In the genomic region with DNA sequence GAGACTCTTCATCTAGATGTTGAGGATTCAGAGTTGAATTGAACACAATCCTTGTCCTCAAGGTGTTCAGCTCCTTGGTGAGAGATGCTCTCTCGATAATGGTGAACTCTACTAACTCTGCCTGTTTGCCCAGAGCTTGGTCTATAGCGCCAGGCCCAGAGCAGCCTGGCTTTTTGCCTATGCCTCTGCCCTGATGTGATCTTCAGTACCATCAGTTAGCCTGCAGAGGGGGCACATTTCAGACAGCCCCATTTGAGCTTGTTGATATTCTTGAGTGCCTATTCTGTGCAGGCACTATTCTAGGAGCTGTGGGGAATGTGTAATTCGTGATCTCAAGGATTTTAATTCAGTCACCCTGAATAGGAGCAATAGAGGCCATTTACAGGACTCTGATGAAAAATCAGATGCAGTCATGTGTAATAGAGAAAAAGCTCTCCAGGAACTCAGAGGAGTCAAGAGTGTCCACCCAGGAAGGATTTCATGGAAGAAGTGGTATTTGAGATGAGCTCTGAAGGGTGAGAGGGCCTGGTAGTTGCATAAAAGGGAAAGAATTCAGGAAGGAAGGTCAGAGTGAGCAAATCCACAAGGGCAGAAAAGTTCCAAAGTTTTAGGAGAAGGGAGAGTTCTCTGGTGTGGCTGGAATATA, we compare ENCODE assay signal across 8 cellular contexts. TPM values are rescaled to one million over a fixed set of nuclear protein-coding genes. Genes with fewer than 3 reads are reported as not detected.
DNase-seq lines count a peak whose midpoint lies in the region; ATAC-seq and TF ChIP-seq lines count a peak whose summit lies in the region.

No MANE protein-coding gene starts in this region.

- DNase-seq in BE2C (peak; percentile 57), GM13976 (ENCODE audit: low spot score) (peak; percentile 48), SHP77 treated with DMSO at 0.1 percent for 48 hours (lab: John Stamatoyannopoulos, UW) (peak; percentile 20), dermis blood vessel endothelial cell (peak; percentile 70), mesenteric fat pad (ENCODE audit: low spot score) (no peak)
- peak in 5 of 10 donors; percentile 31 to 59 (median 45) for DNase-seq in naive thymus-derived CD8-positive, alpha-beta T cell

- H3K4me3 Mint-ChIP-seq in naive thymus-derived CD8-positive, alpha-beta T cell, result peak overlapping the region in 1 of 10 donors; percentile 5

- no peaks in the 10 kb centered on the region for H3K27me3 Mint-ChIP-seq in naive thymus-derived CD8-positive, alpha-beta T cell

- H3K27me3 ChIP-seq in BE2C, result no peaks in the 10 kb centered on the region

- H3K36me3 Mint-ChIP-seq in naive thymus-derived CD8-positive, alpha-beta T cell, result peaks cover 9 to 95% (median 11%) of the 10 kb centered on the region in 3 donors

- peaks cover 6 to 26% (median 15%) of the 10 kb centered on the region in 4 donors for H3K4me1 Mint-ChIP-seq in naive thymus-derived CD8-positive, alpha-beta T cell

- no peaks in the 10 kb centered on the region for H3K4me1 ChIP-seq in BE2C

- peaks cover 91% of the 10 kb centered on the region for H3K36me3 ChIP-seq in BE2C

- no peaks in the 10 kb centered on the region for H3K9me3 Mint-ChIP-seq in naive thymus-derived CD8-positive, alpha-beta T cell

- POLR2A ChIA-PET in naive thymus-derived CD8-positive, alpha-beta T cell (lab: Charles Lee), result interaction anchor here (0.6 to 37.2 kb wide), 7 partner anchors 8 to 119 kb away, joined by 3 to 1495 read pairs (median 4); a partner anchor contains a TSS

- no peak overlapping the region for H3K4me3 ChIP-seq in BE2C (ENCODE audit: low read depth, low read length)

- H3K27ac Mint-ChIP-seq in naive thymus-derived CD8-positive, alpha-beta T cell, result peak overlapping the region; percentile 62 to 92 (median 77)

- in situ Hi-C loops in GM13976 (cut with MboI; ENCODE audit: low sequenced_read_pairs, unreplicated experiment), result no loop called here

- no peaks in the 10 kb centered on the region for H3K9me3 ChIP-seq in BE2C

- peak; percentile 81 to 86 for ATAC-seq in naive thymus-derived CD8-positive, alpha-beta T cell
- ATAC-seq in HG02973 (IDR thresholded peaks at IDR 0.05; ENCODE audit: unreplicated experiment) (no peak), HG03521 (IDR thresholded peaks at IDR 0.05; ENCODE audit: unreplicated experiment) (no peak)

- peak; percentile 75 for TF ChIP-seq CTCF in BE2C (IDR thresholded peaks at IDR 0.05; ENCODE audit: low read depth, low read length)
- peak; percentile 20 for TF ChIP-seq CTCF in GM13976 (IDR thresholded peaks at IDR 0.05; ENCODE audit: borderline replicate concordance, control extremely low read depth, extremely low read depth, insufficient read depth, missing control alignments)

RNA-seq across cellular contexts. Expression of a gene that starts 19.3 kb away (rescaled TPM):
- polyA plus RNA-seq in BE2C (2012; ENCODE audit: insufficient read depth, insufficient read length, low read depth), result 60.1 TPM
- total RNA-seq in dermis blood vessel endothelial cell, result 35.1 and 46.7 TPM in 2 replicates
- 10 to 100 TPM; 64.6 to 73.3 TPM for total RNA-seq in naive thymus-derived CD8-positive, alpha-beta T cell
- polyA plus RNA-seq in naive thymus-derived CD8-positive, alpha-beta T cell, result 10 to 100 TPM; 17.2 to 29.3 (median 22.6) TPM
- total RNA-seq in mesenteric fat pad, result 40.4 TPM

RNA-seq across cellular contexts. Expression of a gene that starts 24.3 kb away (rescaled TPM):
- 57.1 TPM for polyA plus RNA-seq in BE2C (2012; ENCODE audit: insufficient read depth, insufficient read length, low read depth)
- total RNA-seq in dermis blood vessel endothelial cell (98.4 and 117 TPM in 2 replicates), mesenteric fat pad (53.8 TPM)
- total RNA-seq in naive thymus-derived CD8-positive, alpha-beta T cell, result 10 to 100 TPM; 50.5 to 52.6 TPM
- 1 to 10 TPM; 6.7 to 8.2 (median 7.8) TPM for polyA plus RNA-seq in naive thymus-derived CD8-positive, alpha-beta T cell

RNA-seq across cellular contexts. Expression of a gene that starts 30.7 kb away (rescaled TPM):
- 68.5 TPM for polyA plus RNA-seq in BE2C (2012; ENCODE audit: insufficient read depth, insufficient read length, low read depth)
- 186 and 260 TPM in 2 replicates for total RNA-seq in dermis blood vessel endothelial cell
- 1,000 to 10,000 TPM; 1,061 to 1,073 TPM for total RNA-seq in naive thymus-derived CD8-positive, alpha-beta T cell
- polyA plus RNA-seq in naive thymus-derived CD8-positive, alpha-beta T cell, result 100 to 1,000 TPM; 491 to 802 (median 518) TPM
- 286 TPM for total RNA-seq in mesenteric fat pad

RNA-seq across cellular contexts. Expression of a gene that starts 43.3 kb away (rescaled TPM):
- polyA plus RNA-seq in BE2C (2012; ENCODE audit: insufficient read depth, insufficient read length, low read depth), result 243 TPM
- total RNA-seq in dermis blood vessel endothelial cell, result 59.8 and 76.6 TPM in 2 replicates
- total RNA-seq in naive thymus-derived CD8-positive, alpha-beta T cell, result 10 to 100 TPM; 56.1 to 60.9 TPM
- 10 to 100 TPM; 67.2 to 79.3 (median 75.9) TPM for polyA plus RNA-seq in naive thymus-derived CD8-positive, alpha-beta T cell
- total RNA-seq in mesenteric fat pad, result 71.1 TPM

Comparison
In these comparisons a context has a peak if more than half of its experiments do, and no peak if none do; other contexts are left out.
1. ATAC-seq: peak in naive thymus-derived CD8-positive, alpha-beta T cell (2 of 2); none in HG02973 (single experiment) and HG03521 (single experiment).